ENCODE assay signal across 8 cellular contexts in the genomic region with DNA sequence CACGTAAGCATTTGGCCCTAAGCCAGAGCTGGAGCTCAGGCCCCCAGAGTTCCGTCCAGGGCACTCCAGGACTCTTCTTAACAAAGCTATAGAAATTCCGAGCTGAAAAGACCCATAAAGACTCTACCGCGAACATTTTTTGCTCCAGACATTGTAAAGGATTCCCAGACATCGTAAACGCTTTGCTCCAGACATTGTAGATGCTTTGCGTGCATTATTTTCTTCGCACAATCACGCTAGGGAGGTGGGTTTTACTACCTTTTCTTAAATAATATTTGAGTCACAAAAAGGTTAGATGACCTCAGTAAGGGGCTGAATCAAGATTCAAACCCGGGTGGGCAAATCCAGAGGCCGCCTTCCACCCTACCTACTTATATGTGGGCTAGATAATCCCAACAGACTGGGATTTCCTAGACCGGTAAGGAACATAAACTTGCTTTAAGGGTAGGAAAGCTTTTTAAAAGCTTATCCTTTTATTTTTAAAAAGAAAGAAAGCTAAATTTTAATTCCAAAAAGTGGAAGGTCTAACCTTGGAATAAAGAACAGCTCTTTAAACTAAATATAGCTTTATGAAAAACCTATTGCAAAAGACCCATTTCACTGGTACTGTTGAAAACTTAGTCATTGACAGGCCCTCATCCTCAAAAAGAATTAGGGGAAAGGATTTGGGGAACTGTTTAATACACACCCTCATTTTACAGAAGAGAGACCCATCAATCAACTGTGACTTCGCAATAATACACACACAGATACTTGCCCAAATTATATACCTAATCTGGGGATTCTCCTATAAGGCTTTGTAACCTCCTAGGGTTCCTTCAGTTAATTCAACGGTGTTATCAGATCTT. TPM values are rescaled to one million over a fixed set of nuclear protein-coding genes. Genes with fewer than 3 reads are reported as not detected.
DNase-seq lines count a peak whose midpoint lies in the region; ATAC-seq and TF ChIP-seq lines count a peak whose summit lies in the region.

No MANE protein-coding gene starts in this region.

- TF ChIP-seq CTCF in LNCaP clone FGC (IDR thresholded peaks at IDR 0.05; ENCODE audit: control insufficient read depth, extremely low read depth, insufficient read depth) (no peak), astrocyte of the cerebellum (IDR thresholded peaks at IDR 0.05; ENCODE audit: low read depth, low read length, missing control alignments) (no peak), left lung (IDR thresholded peaks at IDR 0.05) (no peak), tibial nerve (IDR thresholded peaks at IDR 0.05) (no peak)

- ATAC-seq in CD4-positive, CD25-positive, alpha-beta regulatory T cell (ENCODE audit: low read depth in 2 of 2) = no peak
- no peak for ATAC-seq in left lung

- no peak for TF ChIP-seq POLR2A in tibial nerve (IDR thresholded peaks at IDR 0.05)

- peaks cover 12% of the 10 kb centered on the region for H3K36me3 Mint-ChIP-seq in CD4-positive, CD25-positive, alpha-beta regulatory T cell

- TF ChIP-seq EP300 in tibial nerve (IDR thresholded peaks at IDR 0.05) = no peak

- H3K27ac ChIP-seq in CD4-positive, CD25-positive, alpha-beta regulatory T cell (ENCODE audit: insufficient read depth, low read length, poor library complexity, severe bottlenecking) = peak overlapping the region; percentile 98
- H3K27ac ChIP-seq in left lung (peak overlapping the region; percentile 96 to 98), tibial nerve (peak overlapping the region; percentile 96 to 99 (median 98))

- peaks cover 2% of the 10 kb centered on the region for H3K36me3 ChIP-seq in CD4-positive, CD25-positive, alpha-beta regulatory T cell (ENCODE audit: control insufficient read depth, insufficient read depth, low read length)
- H3K36me3 ChIP-seq in left lung = peaks cover 0 to 26% of the 10 kb centered on the region in 2 donors
- peaks cover 0 to 17% (median 0%) of the 10 kb centered on the region in 3 donors for H3K36me3 ChIP-seq in tibial nerve

- H3K9me3 ChIP-seq in CD4-positive, CD25-positive, alpha-beta regulatory T cell (ENCODE audit: control insufficient read depth in 2 of 2, low read length in 2 of 2) = no peaks in the 10 kb centered on the region
- H3K9me3 ChIP-seq in left lung (no peaks in the 10 kb centered on the region), tibial nerve (no peaks in the 10 kb centered on the region)

- no peaks in the 10 kb centered on the region for H3K9me3 Mint-ChIP-seq in CD4-positive, CD25-positive, alpha-beta regulatory T cell

- H3K4me3 ChIP-seq in CD4-positive, CD25-positive, alpha-beta regulatory T cell (ENCODE audit: low read depth, low read length) = peak overlapping the region; percentile 96
- H3K4me3 ChIP-seq in LNCaP clone FGC (ENCODE audit: low read depth, low read length) (peak overlapping the region; percentile 81), astrocyte of the cerebellum (ENCODE audit: low read depth, low read length) (peak overlapping the region; percentile 84), left lung (peak overlapping the region; percentile 90 to 94), tibial nerve (peak overlapping the region; percentile 78 to 96 (median 90))

- H3K27me3 ChIP-seq in CD4-positive, CD25-positive, alpha-beta regulatory T cell (ENCODE audit: control insufficient read depth, insufficient read depth, low read length) = no peaks in the 10 kb centered on the region
- H3K27me3 ChIP-seq in left lung (no peaks in the 10 kb centered on the region), tibial nerve (no peaks in the 10 kb centered on the region)

- in situ Hi-C loops in astrocyte of the cerebellum (cut with HindIII; ENCODE audit: low sequenced_read_pairs) = no loop called here

- H3K27ac Mint-ChIP-seq in CD4-positive, CD25-positive, alpha-beta regulatory T cell = peak overlapping the region; percentile 89 to 98 (median 95)

- WGBS in tibial nerve, 2 donors = 13 to 16% methylated on average over 15 of the region's 15 CpGs

- DNase-seq in CD4-positive, CD25-positive, alpha-beta regulatory T cell = no peak
- DNase-seq in LNCaP clone FGC (ENCODE audit: low read depth) (no peak), astrocyte of the cerebellum (ENCODE audit: low read depth) (no peak), left lung (no peak), tibial nerve (ENCODE audit: low spot score in 2 of 2) (peak in 1 of 2 donors; percentile 65), A172 (ENCODE audit: low spot score) (no peak), occipital lobe (lab: John Stamatoyannopoulos, UW) (no peak)
- DNase-seq in effector CD4-positive, alpha-beta T cell = no peak

- H3K4me1 Mint-ChIP-seq in CD4-positive, CD25-positive, alpha-beta regulatory T cell = peaks cover 42 to 87% (median 68%) of the 10 kb centered on the region in 4 donors

- peaks cover 89% of the 10 kb centered on the region for H3K4me1 ChIP-seq in CD4-positive, CD25-positive, alpha-beta regulatory T cell (ENCODE audit: control insufficient read depth, insufficient read depth, low read length, poor library complexity, severe bottlenecking)
- H3K4me1 ChIP-seq in left lung = peaks cover 58 to 90% of the 10 kb centered on the region in 2 donors
- H3K4me1 ChIP-seq in tibial nerve = peaks cover 0 to 75% (median 53%) of the 10 kb centered on the region in 4 donors

- H3K4me3 Mint-ChIP-seq in CD4-positive, CD25-positive, alpha-beta regulatory T cell = peak overlapping the region; percentile 90 to 96 (median 94)

- no peaks in the 10 kb centered on the region for H3K27me3 Mint-ChIP-seq in CD4-positive, CD25-positive, alpha-beta regulatory T cell

- intact Hi-C loops in left lung (cut with DNase I) = no loop called here

RNA-seq across cellular contexts. Expression of a gene that starts 0.8 kb away (rescaled TPM):
- 259 TPM for total RNA-seq in CD4-positive, CD25-positive, alpha-beta regulatory T cell
- 10 to 100 TPM; 46.9 to 71.5 (median 59.8) TPM for polyA plus RNA-seq in CD4-positive, CD25-positive, alpha-beta regulatory T cell
- total RNA-seq in left lung = 100 to 1,000 TPM; 111 to 133 TPM
- 100 to 1,000 TPM in 1 of 4 donors, 10 to 100 TPM in 3; 91.2 to 108 (median 94.3) TPM for total RNA-seq in tibial nerve
- total RNA-seq in A172 (2014; rRNA removed; shearing (Covaris generic)) = 125 and 132 TPM in 2 replicates
- 18.1 TPM for total RNA-seq in occipital lobe
